8 cellular contexts compared by ENCODE assay signal in the genomic region with DNA sequence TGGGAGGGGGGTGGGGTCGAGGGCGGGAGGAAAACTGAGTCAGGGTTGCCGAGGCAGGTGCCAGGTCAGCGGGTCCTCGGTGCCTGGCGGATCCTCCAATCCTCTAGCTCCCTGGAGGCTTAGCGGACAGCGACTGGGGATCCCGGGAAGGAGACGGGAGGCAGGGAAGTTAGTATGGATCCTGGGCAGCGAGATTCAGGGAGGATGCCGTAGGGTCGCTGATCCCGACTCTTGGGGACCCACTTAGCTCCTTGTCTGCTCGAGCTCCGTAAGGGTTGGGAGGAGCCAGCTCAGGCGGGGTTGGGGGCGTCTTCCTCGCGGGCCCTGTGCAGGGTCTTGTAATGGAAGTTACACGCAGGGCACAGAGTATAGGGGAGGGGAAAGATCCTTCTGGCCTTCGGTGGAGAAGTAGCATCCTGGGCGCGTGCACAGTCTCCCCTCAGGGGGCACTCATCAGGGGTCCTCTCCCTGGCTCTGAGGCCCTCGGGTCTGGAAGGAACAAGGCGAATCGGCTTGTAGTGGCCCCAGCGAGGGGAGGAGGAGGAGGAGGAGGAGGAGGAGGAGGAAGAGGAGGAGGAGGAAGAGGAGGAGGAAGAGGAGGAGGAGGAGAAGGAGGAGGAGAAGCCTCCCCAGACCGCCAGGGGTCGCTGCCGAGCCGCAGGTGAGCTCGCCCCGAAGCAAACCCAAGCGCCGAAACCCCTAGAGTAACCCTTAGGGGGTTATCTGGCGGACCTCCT. TPM values are rescaled to one million over a fixed set of nuclear protein-coding genes. Genes with fewer than 3 reads are reported as not detected.
A peak's percentile ranks its signal among the peaks of the same experiment; 100 is the strongest.
DNase-seq lines count a peak whose midpoint lies in the region; ATAC-seq and TF ChIP-seq lines count a peak whose summit lies in the region.

No MANE protein-coding gene starts in this region.

- H3K27me3 Mint-ChIP-seq in CD4-positive, alpha-beta memory T cell, result peaks cover 25 to 48% of the 10 kb centered on the region in 2 donors
- H3K27me3 Mint-ChIP-seq in activated naive CD4-positive, alpha-beta T cell treated with anti-CD3 and anti-CD28 coated beads, Interleukin-2, amount 10 ng/mL, durations not matched to agents 7 days and 5 days, result peaks cover 80% of the 10 kb centered on the region

- ATAC-seq in SK-N-SH treated with all-trans-retinoic acid at 6 μM for 48 hours, result peak; percentile 22
- ATAC-seq in HG02852 (IDR thresholded peaks at IDR 0.05; ENCODE audit: unreplicated experiment), result no peak

- no peak overlapping the region for H3K27ac Mint-ChIP-seq in CD4-positive, alpha-beta memory T cell
- H3K27ac Mint-ChIP-seq in activated naive CD4-positive, alpha-beta T cell treated with anti-CD3 and anti-CD28 coated beads, Interleukin-2, amount 10 ng/mL, durations not matched to agents 7 days and 5 days, result no peak overlapping the region

- peaks cover 27% of the 10 kb centered on the region for H3K27me3 ChIP-seq in CD4-positive, alpha-beta memory T cell (ENCODE audit: insufficient read depth, low read length)
- H3K27me3 ChIP-seq in HUES6 (ENCODE audit: control insufficient read depth, insufficient read depth, low read length), result peaks cover 47% of the 10 kb centered on the region

- peak; percentile 59 to 73 (median 62) for DNase-seq in CD4-positive, alpha-beta memory T cell
- DNase-seq in activated naive CD4-positive, alpha-beta T cell treated with anti-CD3 and anti-CD28 coated beads, Interleukin-2, amount 10 ng/mL, durations not matched to agents 7 days and 5 days, result peak; percentile 80
- DNase-seq in cardiac septum (ENCODE audit: low spot score) (peak; percentile 87), putamen (ENCODE audit: low spot score) (peak; percentile 68), HCEC 1CT (no peak)

- POLR2A ChIA-PET in CD4-positive, alpha-beta memory T cell (lab: Charles Lee; ENCODE audit: partially characterized antibody), result interaction anchor here (0.7 to 1.0 kb wide), 3 partner anchors 18 to 152 kb away, joined by 3 read pairs; no protein-coding TSS in a partner anchor

- no peaks in the 10 kb centered on the region for H3K36me3 Mint-ChIP-seq in CD4-positive, alpha-beta memory T cell
- H3K36me3 Mint-ChIP-seq in activated naive CD4-positive, alpha-beta T cell treated with anti-CD3 and anti-CD28 coated beads, Interleukin-2, amount 10 ng/mL, durations not matched to agents 7 days and 5 days, result no peaks in the 10 kb centered on the region

- no peaks in the 10 kb centered on the region for H3K36me3 ChIP-seq in CD4-positive, alpha-beta memory T cell (ENCODE audit: insufficient read depth, low read length)
- H3K36me3 ChIP-seq in HUES6 (ENCODE audit: control insufficient read depth, insufficient read depth, low read length), result no peaks in the 10 kb centered on the region

- intact Hi-C loops in CD4-positive, alpha-beta memory T cell (cut with micrococcal nuclease), result loop anchor here (1.0 to 5.0 kb wide), 3 partner anchors 65 to 326 kb away; partner anchors contain the start of gene CDH22
- intact Hi-C loops in cardiac septum (cut with DNase I), result loop anchor here (5.0 kb wide), 1 partner anchor 40 kb away; no protein-coding TSS in a partner anchor

- H3K27ac ChIP-seq in CD4-positive, alpha-beta memory T cell (ENCODE audit: low read depth, low read length), result no peak overlapping the region
- no peak overlapping the region for H3K27ac ChIP-seq in HUES6 (ENCODE audit: low read depth, low read length)

- CTCF ChIA-PET in CD4-positive, alpha-beta memory T cell (lab: Charles Lee; ENCODE audit: partially characterized antibody), result interaction anchor here (0.6 to 4.6 kb wide), 18 partner anchors 9 to 384 kb away, joined by 3 to 33 read pairs (median 4); partner anchors contain the start of gene MMP9
- CTCF ChIA-PET in activated naive CD4-positive, alpha-beta T cell treated with anti-CD3 and anti-CD28 coated beads, Interleukin-2, amount 10 ng/mL, durations not matched to agents 7 days and 5 days (lab: Charles Lee), result interaction anchor here (0.7 to 3.5 kb wide), 13 partner anchors 8 to 292 kb away, joined by 3 to 17 read pairs (median 4); no protein-coding TSS in a partner anchor

- H3K4me1 Mint-ChIP-seq in CD4-positive, alpha-beta memory T cell, result peaks cover 10 to 30% (median 12%) of the 10 kb centered on the region in 4 donors
- peaks cover 25% of the 10 kb centered on the region for H3K4me1 Mint-ChIP-seq in activated naive CD4-positive, alpha-beta T cell treated with anti-CD3 and anti-CD28 coated beads, Interleukin-2, amount 10 ng/mL, durations not matched to agents 7 days and 5 days

- H3K9ac ChIP-seq in HUES6 (ENCODE audit: low read length), result no peak overlapping the region

- H3K9me3 ChIP-seq in CD4-positive, alpha-beta memory T cell (ENCODE audit: control insufficient read depth in 1 of 2, low read length in 2 of 2), result no peaks in the 10 kb centered on the region
- H3K9me3 ChIP-seq in HUES6 (ENCODE audit: control insufficient read depth, insufficient read depth, low read depth, low read length), result no peaks in the 10 kb centered on the region

- peak overlapping the region; percentile 19 to 57 for H3K4me3 ChIP-seq in CD4-positive, alpha-beta memory T cell (ENCODE audit: low read length in 2 of 2)
- H3K4me3 ChIP-seq in HUES6 (ENCODE audit: low read depth, low read length), result peak overlapping the region; percentile 55

- peaks cover 16% of the 10 kb centered on the region for H3K4me1 ChIP-seq in CD4-positive, alpha-beta memory T cell (ENCODE audit: insufficient read depth, low read length)
- no peaks in the 10 kb centered on the region; the same call in none of the 2 replicates for H3K4me1 ChIP-seq in HUES6 (ENCODE audit: control insufficient read depth, insufficient read depth, low read length)

- H3K9me3 Mint-ChIP-seq in CD4-positive, alpha-beta memory T cell, result no peaks in the 10 kb centered on the region
- H3K9me3 Mint-ChIP-seq in activated naive CD4-positive, alpha-beta T cell treated with anti-CD3 and anti-CD28 coated beads, Interleukin-2, amount 10 ng/mL, durations not matched to agents 7 days and 5 days, result no peaks in the 10 kb centered on the region

- H3K4me3 Mint-ChIP-seq in CD4-positive, alpha-beta memory T cell, result peak overlapping the region; percentile 16 to 82 (median 64)
- peak overlapping the region; percentile 59 for H3K4me3 Mint-ChIP-seq in activated naive CD4-positive, alpha-beta T cell treated with anti-CD3 and anti-CD28 coated beads, Interleukin-2, amount 10 ng/mL, durations not matched to agents 7 days and 5 days

TF ChIP-seq in SK-N-SH treated with all-trans-retinoic acid at 6 μM for 48 hours, 23 proteins besides CTCF, POLR2A, EP300 and RAD21:
- TF ChIP-seq ZNF70 (CRISPR knock-in tag; IDR thresholded peaks at IDR 0.05), result 0 out of 2 replicates have a peak, but pooled peaks have one; percentile 72
- TF ChIP-seq TSHZ2 (CRISPR knock-in tag; IDR thresholded peaks at IDR 0.05), result no peak
TF ChIP-seq in SK-N-SH treated with all-trans-retinoic acid at 6 μM for 48 hours: peak in this region for 1.

RNA-seq across cellular contexts. Expression of gene SLC12A5, which starts 6.4 kb away (rescaled TPM):
- not detected for total RNA-seq in CD4-positive, alpha-beta memory T cell
- polyA plus RNA-seq in CD4-positive, alpha-beta memory T cell, result not detected
- 0.73 TPM for total RNA-seq in cardiac septum

RNA-seq across cellular contexts. Expression of gene MMP9, which starts 13.9 kb away (rescaled TPM):
- 10 to 100 TPM; 32.9 to 35.3 TPM for total RNA-seq in CD4-positive, alpha-beta memory T cell
- not detected for polyA plus RNA-seq in CD4-positive, alpha-beta memory T cell
- 2.4 TPM for total RNA-seq in cardiac septum

RNA-seq across cellular contexts. Expression of gene ZNF335, which starts 50.6 kb away (rescaled TPM):
- 10 to 100 TPM; 62.5 to 63.2 TPM for total RNA-seq in CD4-positive, alpha-beta memory T cell
- polyA plus RNA-seq in CD4-positive, alpha-beta memory T cell, result 10 to 100 TPM in 1 of 2 donors, 1 to 10 TPM in 1; 6.4 to 16.5 TPM
- 8.5 TPM for total RNA-seq in cardiac septum
